In the genomic region with DNA sequence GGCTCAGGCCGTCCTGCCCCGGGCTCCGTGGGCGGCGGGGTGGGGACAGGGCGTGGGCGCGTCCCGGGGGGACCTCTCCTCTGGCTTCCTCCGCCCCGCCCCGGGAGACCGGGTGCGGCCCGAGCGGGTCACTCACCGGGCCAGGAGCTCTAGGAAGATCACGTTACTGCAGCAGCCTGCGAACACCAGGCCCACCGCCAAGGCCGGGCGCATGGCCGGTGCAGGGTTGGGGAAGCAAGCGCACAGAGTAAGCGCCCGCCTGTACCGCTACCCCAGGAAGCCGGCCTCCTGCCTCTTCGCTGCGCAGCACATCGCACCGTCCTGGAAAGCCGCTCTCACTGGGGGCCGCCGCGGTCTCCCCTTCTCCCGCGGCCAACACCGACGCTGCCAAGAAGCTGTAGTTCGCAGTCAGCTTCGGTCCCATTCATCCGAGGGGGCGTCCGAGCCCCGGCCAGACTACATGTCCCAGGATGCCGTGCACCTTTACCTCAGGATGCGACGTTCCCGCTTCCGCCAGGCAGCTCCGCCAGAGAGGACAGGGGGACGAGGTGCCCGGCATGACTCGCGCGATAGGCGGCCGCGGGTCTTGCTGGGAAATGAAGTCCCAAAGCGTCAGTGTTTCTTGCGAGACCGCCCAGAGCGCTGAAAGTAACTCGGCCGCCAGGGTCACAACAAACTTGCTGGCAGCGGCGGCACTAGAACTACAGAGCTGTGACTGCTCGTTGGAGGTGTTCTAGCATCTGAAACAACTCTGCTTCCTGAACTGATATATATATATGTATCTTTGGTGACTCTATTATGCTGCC, we compare ENCODE assay signal across 8 cellular contexts. TPM values are rescaled to one million over a fixed set of nuclear protein-coding genes. Genes with fewer than 3 reads are reported as not detected.
DNase-seq lines count a peak whose midpoint lies in the region; ATAC-seq, FAIRE-seq and TF ChIP-seq lines count a peak whose summit lies in the region.

A gene with protein sequence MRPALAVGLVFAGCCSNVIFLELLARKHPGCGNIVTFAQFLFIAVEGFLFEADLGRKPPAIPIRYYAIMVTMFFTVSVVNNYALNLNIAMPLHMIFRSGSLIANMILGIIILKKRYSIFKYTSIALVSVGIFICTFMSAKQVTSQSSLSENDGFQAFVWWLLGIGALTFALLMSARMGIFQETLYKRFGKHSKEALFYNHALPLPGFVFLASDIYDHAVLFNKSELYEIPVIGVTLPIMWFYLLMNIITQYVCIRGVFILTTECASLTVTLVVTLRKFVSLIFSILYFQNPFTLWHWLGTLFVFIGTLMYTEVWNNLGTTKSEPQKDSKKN (minus strand): TSS at position 392 of the 806 bp plus-strand sequence. CDS start 179 bp downstream, at position 213.

- no peaks in the 10 kb centered on the region for H3K36me3 Mint-ChIP-seq in natural killer cell treated with Interleukin-12 subunit alpha and Interleukin-12 subunit beta and Interleukin-15 and Interleukin-18, amount 100 ng/mL, for 72 hours

- H4K20me1 ChIP-seq in Loucy (ENCODE audit: insufficient read depth, low read length, poor library complexity, severe bottlenecking) = no peaks in the 10 kb centered on the region

- TF ChIP-seq CTCF in Loucy (conservative IDR thresholded peaks at IDR 0.05; ENCODE audit: low read length) (peak; percentile 19; the same call in 1 of the 2 replicates), fibroblast of pulmonary artery (IDR thresholded peaks at IDR 0.05; ENCODE audit: low read length, missing control alignments) (peak; percentile 22)

- peak within 1 kb of the TSS; percentile 92 for H3K4me2 ChIP-seq in Loucy (ENCODE audit: low read depth, low read length, poor library complexity, severe bottlenecking)

- H2AFZ ChIP-seq in Loucy (ENCODE audit: low read length) = peak within 1 kb of the TSS; percentile 95

- peak; percentile 45 for TF ChIP-seq POLR2A in H54 (IDR thresholded peaks at IDR 0.05; ENCODE audit: low read depth, low read length)
- TF ChIP-seq POLR2A in Raji (IDR thresholded peaks at IDR 0.05; ENCODE audit: insufficient read depth, low read depth, low read length) = peak; percentile 74

- H3K9me2 ChIP-seq in Loucy (replicated peaks; ENCODE audit: low read depth, low read length) = no peaks in the 10 kb centered on the region

- H3K4me3 ChIP-seq in Loucy (ENCODE audit: low read length, poor library complexity, severe bottlenecking) (peak within 1 kb of the TSS; percentile 98), fibroblast of pulmonary artery (replicated peaks; ENCODE audit: low read depth, low read length) (peak within 1 kb of the TSS; percentile 77)

- no peaks in the 10 kb centered on the region for H3F3A ChIP-seq in Loucy (ENCODE audit: low read depth)

- FAIRE-seq in H54 (lab: Jason Lieb, UNC) = peak; percentile 95

- H3K4me1 Mint-ChIP-seq in natural killer cell treated with Interleukin-12 subunit alpha and Interleukin-12 subunit beta and Interleukin-15 and Interleukin-18, amount 100 ng/mL, for 72 hours (ENCODE audit: low read depth in 2 of 2) = peaks cover 9 to 15% of the 10 kb centered on the region in 2 donors

- H3K9ac ChIP-seq in ES-I3 (ENCODE audit: low read depth, low read length) (peak within 1 kb of the TSS; percentile 72), Loucy (ENCODE audit: low read depth, low read length, poor library complexity, severe bottlenecking) (peak within 1 kb of the TSS; percentile 87)

- H3K36me3 ChIP-seq in ES-I3 (ENCODE audit: insufficient read depth, low read length) = no peaks in the 10 kb centered on the region
- H3K36me3 ChIP-seq in Loucy (ENCODE audit: insufficient read depth, low read length) = no peaks in the 10 kb centered on the region

- peak within 1 kb of the TSS; percentile 50 to 53 for H3K27ac Mint-ChIP-seq in natural killer cell treated with Interleukin-12 subunit alpha and Interleukin-12 subunit beta and Interleukin-15 and Interleukin-18, amount 100 ng/mL, for 72 hours

- no peaks in the 10 kb centered on the region for H3K27me3 ChIP-seq in Loucy (ENCODE audit: insufficient read depth, low read length, poor library complexity, severe bottlenecking)

- H3K4me1 ChIP-seq in ES-I3 (ENCODE audit: insufficient read depth, low read length) (no peaks in the 10 kb centered on the region), Loucy (ENCODE audit: insufficient read depth, low read length, poor library complexity, severe bottlenecking) (peaks cover 25% of the 10 kb centered on the region)

- peaks cover 12 to 23% of the 10 kb centered on the region in 2 donors for H3K27me3 Mint-ChIP-seq in natural killer cell treated with Interleukin-12 subunit alpha and Interleukin-12 subunit beta and Interleukin-15 and Interleukin-18, amount 100 ng/mL, for 72 hours

- H3K79me2 ChIP-seq in Loucy (ENCODE audit: insufficient read depth, low read length) = peaks cover 17% of the 10 kb centered on the region

- DNase-seq in H54 (ENCODE audit: insufficient read length, low spot score) = peak; percentile 94
- peak; percentile 93 for DNase-seq in activated T-helper 9 cell treated with anti-CD3 and anti-CD28 coated beads, Interleukin-2, amount 50 U/mL, for 16 hours (ENCODE audit: low read depth)
- peak; percentile 98 for DNase-seq in fibroblast of pulmonary artery (ENCODE audit: low read depth)
- peak; percentile 96 for DNase-seq in natural killer cell treated with Interleukin-12 subunit alpha and Interleukin-12 subunit beta and Interleukin-15 and Interleukin-18, amount 100 ng/mL, for 72 hours (ENCODE audit: low spot score)
- peak; percentile 93 for DNase-seq in stimulated activated naive CD8-positive, alpha-beta T cell treated with anti-CD3 and anti-CD28 coated beads, Interleukin-15, Interleukin-2, amounts not matched to agents 100 U/mL and 50 U/mL, for 24 hours

- no peaks in the 10 kb centered on the region for H3K9me3 Mint-ChIP-seq in natural killer cell treated with Interleukin-12 subunit alpha and Interleukin-12 subunit beta and Interleukin-15 and Interleukin-18, amount 100 ng/mL, for 72 hours

- H3K4me3 Mint-ChIP-seq in natural killer cell treated with Interleukin-12 subunit alpha and Interleukin-12 subunit beta and Interleukin-15 and Interleukin-18, amount 100 ng/mL, for 72 hours = peak within 1 kb of the TSS; percentile 79

- peak; percentile 99 to 100 for ATAC-seq in natural killer cell treated with Interleukin-12 subunit alpha and Interleukin-12 subunit beta and Interleukin-15 and Interleukin-18, amount 100 ng/mL, for 72 hours
- peak; percentile 100 for ATAC-seq in stimulated activated naive CD8-positive, alpha-beta T cell treated with anti-CD3 and anti-CD28 coated beads, Interleukin-15, Interleukin-2, amounts not matched to agents 100 U/mL and 50 U/mL, for 24 hours

- H3K9me3 ChIP-seq in ES-I3 (ENCODE audit: control insufficient read depth, insufficient read depth, low read length) (no peaks in the 10 kb centered on the region), Loucy (ENCODE audit: insufficient read depth, low read depth, low read length) (no peaks in the 10 kb centered on the region)

RNA-seq across cellular contexts. Expression of the gene that starts here (rescaled TPM):
- 10 to 100 TPM; 22.7 to 32.0 TPM for total RNA-seq in natural killer cell treated with Interleukin-12 subunit alpha and Interleukin-12 subunit beta and Interleukin-15 and Interleukin-18, amount 100 ng/mL, for 72 hours

Comparison
In these comparisons a context has a peak if more than half of its experiments do, and no peak if none do; other contexts are left out.
1. Peak in every context shown above with its lines: DNase-seq, ATAC-seq and H3K4me3 ChIP-seq.